Comparison of ENCODE assay signal across 8 cellular contexts in the genomic region with DNA sequence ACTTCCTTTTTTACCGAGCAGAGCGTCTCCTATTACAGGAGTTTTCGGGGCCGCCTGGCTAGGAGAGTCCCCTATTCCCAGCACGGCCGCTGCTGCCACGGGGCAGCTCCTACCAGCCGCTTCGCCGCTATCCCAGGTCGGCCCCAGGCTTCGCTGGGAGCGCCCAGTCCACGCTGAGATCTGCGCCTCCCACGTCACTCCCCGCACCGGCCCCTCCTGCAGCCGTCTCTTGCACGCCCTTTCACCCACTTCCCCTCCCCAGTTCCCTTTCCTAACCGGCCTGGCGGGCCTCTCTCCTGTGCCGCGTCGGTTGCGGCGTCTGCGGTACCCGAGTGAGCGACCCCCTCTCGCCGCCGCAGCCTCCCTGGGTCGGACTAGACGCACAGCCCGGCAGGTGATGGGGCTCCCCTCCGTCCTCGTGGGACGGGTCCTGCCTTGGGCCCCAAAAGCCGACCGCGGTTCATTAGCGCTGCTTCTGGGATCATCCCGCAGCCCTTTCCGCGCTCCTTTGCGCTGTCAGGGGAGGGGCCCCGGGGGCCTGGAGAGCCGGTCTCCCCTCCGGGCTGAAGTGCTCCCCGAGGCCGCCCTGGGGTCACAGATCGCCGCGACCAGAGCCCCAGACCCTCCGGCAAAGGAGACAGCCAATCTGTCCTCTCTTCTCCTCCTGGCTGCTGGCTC.
A peak's percentile ranks its signal among the peaks of the same experiment; 100 is the strongest.
DNase-seq lines count a peak whose midpoint lies in the region; ATAC-seq and TF ChIP-seq lines count a peak whose summit lies in the region.

No MANE protein-coding gene starts in this region.

- H3K27ac ChIP-seq in MM.1S (ENCODE audit: low read length), result no peak overlapping the region
- H3K27ac ChIP-seq in uterus, result peak overlapping the region; percentile 68 to 81

- H3K4me3 ChIP-seq in MM.1S (ENCODE audit: low read length) (peak overlapping the region; percentile 62), uterus (peak overlapping the region; percentile 26 to 45)

- H3K9ac ChIP-seq in MM.1S (ENCODE audit: low read length), result no peak overlapping the region

- H3K27me3 ChIP-seq in MM.1S (replicated peaks; ENCODE audit: insufficient read depth, low read length) (peaks cover 93% of the 10 kb centered on the region), uterus (no peaks in the 10 kb centered on the region)

- H4K20me1 ChIP-seq in MM.1S (ENCODE audit: insufficient read depth, low read length), result no peaks in the 10 kb centered on the region

- DNase-seq in Ammon's horn (ENCODE audit: low spot score) (peak; percentile 68), MM.1S (no peak), omental fat pad (ENCODE audit: low spot score) (no peak), uterus (peak; percentile 26 to 69), AG08396 (ENCODE audit: low spot score) (no peak)
- peak; percentile 56 for DNase-seq in activated CD4-positive, CD25-positive, alpha-beta regulatory T cell treated with anti-CD3 and anti-CD28 coated beads, Interleukin-2, amount 50 U/mL, for 72 hours
- peak; percentile 47 for DNase-seq in effector CD8-positive, alpha-beta T cell (lab: John Stamatoyannopoulos, UW)

- intact Hi-C loops in uterus (cut with DNase I; ENCODE audit: low total_unique reads), result no loop called here

- H3K36me3 ChIP-seq in MM.1S (replicated peaks; ENCODE audit: insufficient read depth, low read length), result no peaks in the 10 kb centered on the region
- H3K36me3 ChIP-seq in uterus, result no peaks in the 10 kb centered on the region

- no peaks in the 10 kb centered on the region; the same call in 1 of the 2 replicates for H3F3A ChIP-seq in MM.1S (ENCODE audit: insufficient read depth, low read length)

- ATAC-seq in GM19452 (IDR thresholded peaks at IDR 0.05; ENCODE audit: unreplicated experiment) (peak; percentile 37), omental fat pad (ENCODE audit: low FRiP score) (peak; percentile 18)

- H3K79me2 ChIP-seq in MM.1S (ENCODE audit: low read length), result no peaks in the 10 kb centered on the region

- no peaks in the 10 kb centered on the region for H3K9me2 ChIP-seq in MM.1S (replicated peaks; ENCODE audit: insufficient read depth, low read length)

- TF ChIP-seq CTCF in MM.1S (IDR thresholded peaks at IDR 0.05; ENCODE audit: low read length) (no peak), omental fat pad (IDR thresholded peaks at IDR 0.05) (no peak), uterus (IDR thresholded peaks at IDR 0.05) (no peak)

- peak overlapping the region; percentile 87 for H3K4me2 ChIP-seq in MM.1S (ENCODE audit: low read depth, low read length)

- peak in 1 of 2 donors; percentile 29 for TF ChIP-seq POLR2A in uterus (IDR thresholded peaks at IDR 0.05)

- no peak overlapping the region for H2AFZ ChIP-seq in MM.1S (ENCODE audit: low read length)

- H3K9me3 ChIP-seq in MM.1S (replicated peaks; ENCODE audit: insufficient read depth, low read length) (no peaks in the 10 kb centered on the region), uterus (no peaks in the 10 kb centered on the region)

- H3K4me1 ChIP-seq in MM.1S (ENCODE audit: low read length) (no peaks in the 10 kb centered on the region), uterus (peaks cover 0 to 3% of the 10 kb centered on the region in 2 donors)

Comparison
In these comparisons a context has a peak if more than half of its experiments do, and no peak if none do; other contexts are left out.
1. DNase-seq: peak in Ammon's horn (single experiment), activated CD4-positive, CD25-positive, alpha-beta regulatory T cell treated with anti-CD3 and anti-CD28 coated beads, Interleukin-2, amount 50 U/mL, for 72 hours (single experiment), effector CD8-positive, alpha-beta T cell (single experiment) and uterus (2 of 2); none in MM.1S (single experiment), omental fat pad (single experiment) and AG08396 (single experiment).